ENCODE assay signal across 16 cellular contexts in the genomic region with DNA sequence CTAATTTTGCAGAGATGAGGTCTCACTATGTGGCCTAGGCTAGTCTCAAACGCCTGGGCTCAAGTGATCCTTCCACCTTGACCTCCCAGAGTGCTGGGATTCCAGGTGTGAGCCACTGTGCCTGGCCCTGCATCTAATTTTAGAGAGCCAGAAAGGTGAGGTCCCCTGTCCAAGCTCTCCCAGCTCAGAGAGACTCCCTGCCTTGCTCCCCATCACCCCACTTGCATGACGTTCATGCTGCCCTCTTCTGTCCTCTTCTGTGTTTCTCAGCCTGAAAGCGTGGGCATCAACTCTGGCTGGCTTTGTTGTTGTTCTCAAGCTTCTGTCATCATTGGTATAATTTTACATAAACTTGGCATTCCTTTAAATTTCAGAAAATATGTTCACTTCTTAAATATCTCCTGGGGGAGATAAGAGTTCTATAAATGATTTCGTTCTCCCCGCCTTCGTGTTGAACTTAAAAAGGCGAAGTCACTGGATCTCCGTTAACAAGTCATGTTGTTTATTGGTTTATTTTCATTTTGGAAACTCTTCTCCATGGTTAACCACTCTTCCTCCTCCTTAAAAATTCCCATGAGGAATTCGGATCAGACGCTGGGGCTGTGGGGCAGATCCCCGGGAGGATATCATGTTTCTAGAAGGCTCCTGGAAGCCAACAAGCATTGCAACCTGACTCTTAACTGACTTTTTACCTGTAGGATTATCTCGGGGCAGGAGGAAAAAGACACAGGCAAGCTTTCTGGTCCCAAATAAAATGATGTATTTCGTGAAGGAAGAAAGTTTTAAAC. TPM values are rescaled to one million over a fixed set of nuclear protein-coding genes. Genes with fewer than 3 reads are reported as not detected.
A peak's percentile ranks its signal among the peaks of the same experiment; 100 is the strongest.
DNase-seq lines count a peak whose midpoint lies in the region; ATAC-seq and TF ChIP-seq lines count a peak whose summit lies in the region.
"Had no signal": no experiment of that assay in that cellular context is flagged by ENCODE, and none has a peak within 500 bp of the region (broad histone marks: within the 10 kb centered on the region; RNA-seq: fewer than 3 reads in every experiment).

No MANE protein-coding gene starts in this region.

- H3K4me3 Mint-ChIP-seq in Caco-2 (ENCODE audit: unreplicated experiment) (no peak overlapping the region), chondrocyte (ENCODE audit: unreplicated experiment) (no peak overlapping the region)
- H3K4me3 Mint-ChIP-seq: activated T-cell treated with anti-CD3 and anti-CD28 coated beads, Interleukin-2, amount 50 U/mL, for 24 hours; CD14-positive monocyte; stimulated activated memory B cell treated with anti-CD40 and anti-IgM and Interleukin-4, amounts not matched to agents 10 μg/mL and 1 μg/mL and 100 μg/mL, for 72 hours had no signal

- BruUV-seq in Caco-2 (replicated peaks; lab: Mats Ljungman, UMichigan), result no TSS peak

- POLR2A ChIA-PET in Caco-2 (lab: Charles Lee), result no interaction called here

- no peaks in the 10 kb centered on the region for H3F3A ChIP-seq in smooth muscle cell (ENCODE audit: low read depth)

- no peak overlapping the region for H3K4me2 ChIP-seq in parathyroid adenoma (ENCODE audit: low read length)
- H3K4me2 ChIP-seq in smooth muscle cell, result no peak overlapping the region

- H3K9ac ChIP-seq in parathyroid adenoma (no peak overlapping the region), smooth muscle cell (ENCODE audit: low read depth) (no peak overlapping the region)

- H3K4me3 ChIP-seq in Caco-2 (ENCODE audit: low read depth, low read length) (no peak overlapping the region), parathyroid adenoma (ENCODE audit: low read depth, low read length) (no peak overlapping the region), psoas muscle (no peak overlapping the region), smooth muscle cell (no peak overlapping the region)
- H3K4me3 ChIP-seq: esophagus muscularis mucosa had no signal

- TF ChIP-seq CTCF in Caco-2 (IDR thresholded peaks at IDR 0.05; ENCODE audit: insufficient read depth in 1 of 2, low read depth in 1 of 2, low read length in 1 of 2, severe bottlenecking in 1 of 2, unreplicated experiment in 1 of 2) (peak in 1 of 2 experiments; percentile 61), chondrocyte (IDR thresholded peaks at IDR 0.05) (peak; percentile 57), parathyroid adenoma (IDR thresholded peaks at IDR 0.05) (no peak), psoas muscle (IDR thresholded peaks at IDR 0.05) (no peak), smooth muscle cell (IDR thresholded peaks at IDR 0.05; ENCODE audit: borderline replicate concordance, insufficient read depth, poor library complexity, severe bottlenecking) (no peak)

- H4K20me1 ChIP-seq in smooth muscle cell (ENCODE audit: low read depth), result no peaks in the 10 kb centered on the region

- ATAC-seq in psoas muscle (no peak), GM18870 (IDR thresholded peaks at IDR 0.05; ENCODE audit: unreplicated experiment) (no peak)
- ATAC-seq: stimulated activated memory B cell treated with anti-CD40 and anti-IgM and Interleukin-4, amounts not matched to agents 10 μg/mL and 1 μg/mL and 100 μg/mL, for 72 hours had no signal

- H3K4me1 Mint-ChIP-seq in Caco-2 (ENCODE audit: low read depth, unreplicated experiment) (peaks cover 42% of the 10 kb centered on the region), chondrocyte (ENCODE audit: low read depth) (peaks cover 28% of the 10 kb centered on the region)
- H3K4me1 Mint-ChIP-seq: stimulated activated memory B cell treated with anti-CD40 and anti-IgM and Interleukin-4, amounts not matched to agents 10 μg/mL and 1 μg/mL and 100 μg/mL, for 72 hours had no signal

- no peaks in the 10 kb centered on the region for H3K36me3 ChIP-seq in Caco-2 (ENCODE audit: control insufficient read depth, insufficient read depth, low read length)
- no peaks in the 10 kb centered on the region for H3K36me3 ChIP-seq in parathyroid adenoma (ENCODE audit: control insufficient read depth, insufficient read depth, low read length)
- no peaks in the 10 kb centered on the region for H3K36me3 ChIP-seq in psoas muscle (ENCODE audit: insufficient read depth in 1 of 2, low read depth in 1 of 2)
- no peaks in the 10 kb centered on the region for H3K36me3 ChIP-seq in smooth muscle cell (ENCODE audit: low read depth)
- H3K36me3 ChIP-seq: esophagus muscularis mucosa had no signal

- no peaks in the 10 kb centered on the region for H3K9me3 Mint-ChIP-seq in Caco-2 (ENCODE audit: unreplicated experiment)
- H3K9me3 Mint-ChIP-seq in chondrocyte (ENCODE audit: low read depth), result no peaks in the 10 kb centered on the region
- H3K9me3 Mint-ChIP-seq: activated T-cell treated with anti-CD3 and anti-CD28 coated beads, Interleukin-2, amount 50 U/mL, for 24 hours; CD14-positive monocyte; stimulated activated memory B cell treated with anti-CD40 and anti-IgM and Interleukin-4, amounts not matched to agents 10 μg/mL and 1 μg/mL and 100 μg/mL, for 72 hours had no signal

- H3K9me3 ChIP-seq in Caco-2 (no peaks in the 10 kb centered on the region), parathyroid adenoma (ENCODE audit: control insufficient read depth, low read length) (no peaks in the 10 kb centered on the region), psoas muscle (no peaks in the 10 kb centered on the region), smooth muscle cell (replicated peaks; ENCODE audit: low read depth) (no peaks in the 10 kb centered on the region)
- H3K9me3 ChIP-seq: esophagus muscularis mucosa had no signal

- H3K27ac Mint-ChIP-seq in Caco-2 (ENCODE audit: unreplicated experiment) (peak overlapping the region; percentile 3), chondrocyte (ENCODE audit: unreplicated experiment) (peak overlapping the region; percentile 64)
- H3K27ac Mint-ChIP-seq: activated T-cell treated with anti-CD3 and anti-CD28 coated beads, Interleukin-2, amount 50 U/mL, for 24 hours; CD14-positive monocyte; stimulated activated memory B cell treated with anti-CD40 and anti-IgM and Interleukin-4, amounts not matched to agents 10 μg/mL and 1 μg/mL and 100 μg/mL, for 72 hours had no signal

- H3K27ac ChIP-seq in parathyroid adenoma (peak overlapping the region; percentile 20), psoas muscle (no peak overlapping the region), smooth muscle cell (ENCODE audit: low read depth) (no peak overlapping the region)
- H3K27ac ChIP-seq: esophagus muscularis mucosa had no signal

- H2AFZ ChIP-seq in parathyroid adenoma (peak overlapping the region; percentile 68), smooth muscle cell (ENCODE audit: low read depth) (no peak overlapping the region)

- H3K27me3 Mint-ChIP-seq in Caco-2 (ENCODE audit: insufficient read depth, unreplicated experiment) (no peaks in the 10 kb centered on the region), chondrocyte (ENCODE audit: low read depth) (peaks cover 11% of the 10 kb centered on the region)
- H3K27me3 Mint-ChIP-seq: stimulated activated memory B cell treated with anti-CD40 and anti-IgM and Interleukin-4, amounts not matched to agents 10 μg/mL and 1 μg/mL and 100 μg/mL, for 72 hours had no signal

- no peak for DNase-seq in Caco-2
- peak; percentile 9 for DNase-seq in NCI-H2107 (lab: John Stamatoyannopoulos, UW)
- no peak for DNase-seq in chondrocyte (ENCODE audit: low spot score)
- DNase-seq in psoas muscle, result no peak
- DNase-seq in HuH-7 (ENCODE audit: low spot score), result no peak
- DNase-seq in smooth muscle cell (lab: John Stamatoyannopoulos, UW; ENCODE audit: unreplicated experiment), result no peak
- DNase-seq: activated CD4-positive, alpha-beta T cell treated with anti-CD3 and anti-CD28 coated beads for 1 hour; activated T-cell treated with anti-CD3 and anti-CD28 coated beads, Interleukin-2, amount 50 U/mL, for 24 hours; NCI-H1105 treated with DMSO at 0.1 percent for 48 hours; NCI-H82; stimulated activated CD4-positive, alpha-beta T cell treated with anti-CD3 and anti-CD28 coated beads, Interleukin-2, amount 100 ng/mL, for 48 hours had no signal

- no peaks in the 10 kb centered on the region for H3K36me3 Mint-ChIP-seq in Caco-2 (ENCODE audit: insufficient read depth, unreplicated experiment)
- no peaks in the 10 kb centered on the region for H3K36me3 Mint-ChIP-seq in chondrocyte (ENCODE audit: low read depth)
- H3K36me3 Mint-ChIP-seq: CD14-positive monocyte; stimulated activated memory B cell treated with anti-CD40 and anti-IgM and Interleukin-4, amounts not matched to agents 10 μg/mL and 1 μg/mL and 100 μg/mL, for 72 hours had no signal

- CTCF ChIA-PET in Caco-2 (lab: Charles Lee), result interaction anchor here (0.6 to 2.6 kb wide), 10 partner anchors 10 to 130 kb away, joined by 3 to 40 read pairs (median 3); no protein-coding TSS in a partner anchor

- 25 to 44% (median 33%) methylated on average over 13 of the region's 13 CpGs for WGBS in psoas muscle, 3 donors
- 62% methylated on average over 13 of the region's 13 CpGs for WGBS in smooth muscle cell (ENCODE audit: low lambda C conversion rate)

- intact Hi-C loops in Caco-2 (cut with micrococcal nuclease; ENCODE audit: unreplicated experiment) (no loop called here), psoas muscle (cut with DNase I) (no loop called here)

- H3K27me3 ChIP-seq in Caco-2 (replicated peaks; ENCODE audit: control insufficient read depth, insufficient read depth, low read length), result no peaks in the 10 kb centered on the region
- no peaks in the 10 kb centered on the region for H3K27me3 ChIP-seq in parathyroid adenoma (ENCODE audit: control insufficient read depth, insufficient read depth, low read length)
- no peaks in the 10 kb centered on the region for H3K27me3 ChIP-seq in psoas muscle (ENCODE audit: insufficient read depth in 3 of 3, low read length in 2 of 3)
- no peaks in the 10 kb centered on the region for H3K27me3 ChIP-seq in smooth muscle cell (ENCODE audit: low read depth)
- H3K27me3 ChIP-seq: esophagus muscularis mucosa had no signal

- H3K4me1 ChIP-seq in Caco-2 (peaks cover 41% of the 10 kb centered on the region), parathyroid adenoma (peaks cover 11% of the 10 kb centered on the region), psoas muscle (peaks cover 11% of the 10 kb centered on the region), smooth muscle cell (ENCODE audit: low read depth) (no peaks in the 10 kb centered on the region)

- H3K79me2 ChIP-seq in parathyroid adenoma, result no peaks in the 10 kb centered on the region
- H3K79me2 ChIP-seq in smooth muscle cell (ENCODE audit: low read depth), result no peaks in the 10 kb centered on the region

RNA-seq across cellular contexts. Expression of a gene that starts 13.2 kb away (rescaled TPM):
- 153 and 156 TPM in 2 replicates for total RNA-seq in Caco-2 (2022)
- 0.34 to 2.2 TPM (median 1.1 TPM) in 3 replicates for total RNA-seq in chondrocyte
- total RNA-seq in psoas muscle, result 1 to 10 TPM in 3 of 4 donors, under 1 TPM in 1; 0.64 to 5.0 (median 1.8) TPM
- polyA plus RNA-seq in psoas muscle, result under 1 TPM; 0.27 to 0.97 (median 0.44) TPM
- 4.6 and 6.5 TPM in 2 replicates for total RNA-seq in smooth muscle cell
- polyA plus RNA-seq in smooth muscle cell, result 0.26 and 1.7 TPM in 2 replicates

RNA-seq across cellular contexts. Expression of a gene that starts 26.8 kb away (rescaled TPM):
- total RNA-seq in Caco-2 (2022) (0.18 and 0.67 TPM in 2 replicates), chondrocyte (0.12 TPM in 1 of 3 replicates, not detected in the others), psoas muscle (1 to 10 TPM; 3.1 to 5.2 (median 4.5) TPM), smooth muscle cell (0.18 and 0.40 TPM in 2 replicates)
- polyA plus RNA-seq in psoas muscle (1 to 10 TPM; 5.4 to 5.7 (median 5.6) TPM), smooth muscle cell (1.2 and 4.9 TPM in 2 replicates)
- polyA plus RNA-seq: CD14-positive monocyte had no signal

Comparison
In these comparisons a context has a peak if more than half of its experiments do, and no peak if none do; other contexts are left out.
1. RNA of a gene that starts 13.2 kb away (total RNA-seq): 153 to 156 TPM in Caco-2; 4.6 to 6.5 TPM in smooth muscle cell, 0.64 to 5.0 TPM in psoas muscle and 0.34 to 2.2 TPM in chondrocyte; every median in the first group is over 10 times any median in the second.